1 cellular context compared by ENCODE assay signal in genomic region chr2:127841466-127842178, GRCh38.
TF ChIP-seq lines count a peak whose summit lies in the region.

No MANE protein-coding gene starts in this region.

TF ChIP-seq in A549, 52 proteins besides CTCF, POLR2A, EP300 and RAD21:
- no peak for TF ChIP-seq ZFP36 (IDR thresholded peaks at IDR 0.05; ENCODE audit: borderline replicate concordance, partially characterized antibody)
- no peak for TF ChIP-seq RCOR1 (IDR thresholded peaks at IDR 0.05; ENCODE audit: low read depth, low read length)
- TF ChIP-seq ELK1 (IDR thresholded peaks at IDR 0.05; ENCODE audit: low read depth, low read length) = no peak
- no peak for TF ChIP-seq ATOH8 (CRISPR knock-in tag; IDR thresholded peaks at IDR 0.05; ENCODE audit: low read depth)
- TF ChIP-seq REST (IDR thresholded peaks at IDR 0.05) = no peak
- TF ChIP-seq RFX5 (IDR thresholded peaks at IDR 0.05) = no peak
- no peak for TF ChIP-seq BHLHE40 (IDR thresholded peaks at IDR 0.05; ENCODE audit: low read depth, low read length)
- no peak for TF ChIP-seq RARB (CRISPR knock-in tag; IDR thresholded peaks at IDR 0.05)
- TF ChIP-seq MYC (IDR thresholded peaks at IDR 0.05; ENCODE audit: borderline replicate concordance, low read length) = no peak
- no peak for TF ChIP-seq CBX8 (IDR thresholded peaks at IDR 0.05)
- TF ChIP-seq MAFK (IDR thresholded peaks at IDR 0.05; ENCODE audit: partially characterized antibody) = no peak
- no peak for TF ChIP-seq FOSB (CRISPR knock-in tag; IDR thresholded peaks at IDR 0.05)
- TF ChIP-seq GATA3 (IDR thresholded peaks at IDR 0.05; ENCODE audit: borderline replicate concordance) = no peak
- no peak for TF ChIP-seq KDM5A (IDR thresholded peaks at IDR 0.05)
- no peak for TF ChIP-seq ESRRA (IDR thresholded peaks at IDR 0.05; ENCODE audit: borderline replicate concordance, low read length)
- TF ChIP-seq CHD4 (IDR thresholded peaks at IDR 0.05; ENCODE audit: borderline replicate concordance) = no peak
- TF ChIP-seq HOXB5 (CRISPR knock-in tag; IDR thresholded peaks at IDR 0.05) = no peak
